ENCODE assay signal across 1 cellular context in genomic region chr7:37027557-37028341, GRCh38.
TF ChIP-seq lines count a peak whose summit lies in the region.

No MANE protein-coding gene starts in this region.

TF ChIP-seq in GM12878, 131 proteins besides CTCF, POLR2A, EP300 and RAD21 (continued from another document):
- TF ChIP-seq SMC3 (IDR thresholded peaks at IDR 0.05; ENCODE audit: borderline replicate concordance, low read length), result no peak; the same call in 1 of the 2 replicates
- TF ChIP-seq, protein P1, sequence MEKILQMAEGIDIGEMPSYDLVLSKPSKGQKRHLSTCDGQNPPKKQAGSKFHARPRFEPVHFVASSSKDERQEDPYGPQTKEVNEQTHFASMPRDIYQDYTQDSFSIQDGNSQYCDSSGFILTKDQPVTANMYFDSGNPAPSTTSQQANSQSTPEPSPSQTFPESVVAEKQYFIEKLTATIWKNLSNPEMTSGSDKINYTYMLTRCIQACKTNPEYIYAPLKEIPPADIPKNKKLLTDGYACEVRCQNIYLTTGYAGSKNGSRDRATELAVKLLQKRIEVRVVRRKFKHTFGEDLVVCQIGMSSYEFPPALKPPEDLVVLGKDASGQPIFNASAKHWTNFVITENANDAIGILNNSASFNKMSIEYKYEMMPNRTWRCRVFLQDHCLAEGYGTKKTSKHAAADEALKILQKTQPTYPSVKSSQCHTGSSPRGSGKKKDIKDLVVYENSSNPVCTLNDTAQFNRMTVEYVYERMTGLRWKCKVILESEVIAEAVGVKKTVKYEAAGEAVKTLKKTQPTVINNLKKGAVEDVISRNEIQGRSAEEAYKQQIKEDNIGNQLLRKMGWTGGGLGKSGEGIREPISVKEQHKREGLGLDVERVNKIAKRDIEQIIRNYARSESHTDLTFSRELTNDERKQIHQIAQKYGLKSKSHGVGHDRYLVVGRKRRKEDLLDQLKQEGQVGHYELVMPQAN (conservative IDR thresholded peaks at IDR 0.05), result no peak
- no peak for TF ChIP-seq ZNF384 (IDR thresholded peaks at IDR 0.05; ENCODE audit: borderline replicate concordance, low read depth, low read length)
- no peak for TF ChIP-seq YBX1 (IDR thresholded peaks at IDR 0.05)
- TF ChIP-seq BMI1 (IDR thresholded peaks at IDR 0.05; ENCODE audit: borderline replicate concordance), result no peak
- TF ChIP-seq SIX5 (IDR thresholded peaks at IDR 0.05; ENCODE audit: low read depth, low read length, severe bottlenecking), result no peak
- TF ChIP-seq EED (IDR thresholded peaks at IDR 0.05; ENCODE audit: low read depth), result no peak
